ENCODE assay signal across 22 cellular contexts in the genomic region with DNA sequence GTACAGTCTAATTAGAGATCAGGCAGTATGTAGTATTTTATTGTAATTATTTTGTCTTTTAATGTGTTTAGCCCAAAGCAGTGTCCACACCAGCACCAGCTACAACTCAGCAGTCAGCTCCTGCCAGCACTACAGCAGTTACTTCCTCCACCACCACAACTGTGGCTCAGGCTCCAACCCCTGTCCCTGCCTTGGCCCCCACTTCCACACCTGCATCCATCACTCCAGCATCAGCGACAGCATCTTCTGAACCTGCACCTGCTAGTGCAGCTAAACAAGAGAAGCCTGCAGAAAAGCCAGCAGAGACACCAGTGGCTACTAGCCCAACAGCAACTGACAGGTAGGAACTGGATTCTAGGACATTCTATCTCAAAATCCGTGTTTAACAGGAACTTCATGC.
"Had no signal": no experiment of that assay in that cellular context is flagged by ENCODE, and none has a peak within 500 bp of the region (broad histone marks: within the 10 kb centered on the region; RNA-seq: fewer than 3 reads in every experiment).

No MANE protein-coding gene starts in this region.

- H3K4me1 ChIP-seq: parathyroid adenoma, testis had no signal

- H3K9me3 ChIP-seq: mucosa of descending colon, sigmoid colon, testis, tibial nerve had no signal

- H3K27me3 Mint-ChIP-seq: stimulated activated naive B cell treated with anti-CD40 and anti-IgM and Interleukin-4, amounts not matched to agents 10 μg/mL and 1 μg/mL and 100 μg/mL, for 72 hours; stimulated activated naive CD8-positive, alpha-beta T cell treated with anti-CD3 and anti-CD28 coated beads, Interleukin-15, amount 100 ng/mL, for 72 hours had no signal

- H3K9me3 Mint-ChIP-seq: endodermal cell; nephron; stimulated activated naive B cell treated with anti-CD40 and anti-IgM and Interleukin-4, amounts not matched to agents 10 μg/mL and 1 μg/mL and 100 μg/mL, for 72 hours; stimulated activated naive CD8-positive, alpha-beta T cell treated with anti-CD3 and anti-CD28 coated beads, Interleukin-15, amount 100 ng/mL, for 72 hours had no signal

- DNase-seq: effector CD4-positive, alpha-beta T cell; endodermal cell; erythroblast; foreskin keratinocyte; head of caudate nucleus; hippocampal formation; kidney glomerular epithelial cell; mammary epithelial cell; mucosa of descending colon; sigmoid colon; stimulated activated CD4-positive, alpha-beta T cell treated with anti-CD3 and anti-CD28 coated beads, Interleukin-2, amount 100 ng/mL, for 24 hours; stimulated activated CD4-positive, alpha-beta T cell treated with anti-CD3 and anti-CD28 coated beads, Interleukin-4, amount 100 ng/mL, for 4 hours; stimulated activated naive B cell treated with anti-CD40 and anti-IgM and Interleukin-4, amounts not matched to agents 10 μg/mL and 1 μg/mL and 100 μg/mL, for 72 hours; stimulated activated naive CD8-positive, alpha-beta T cell treated with anti-CD3 and anti-CD28 coated beads, Interleukin-15, amount 100 ng/mL, for 72 hours; testis had no signal

- H3K27ac ChIP-seq: coronary artery, foreskin keratinocyte, parathyroid adenoma, sigmoid colon, skin epidermis, testis, tibial nerve had no signal

- H3K27me3 ChIP-seq: foreskin keratinocyte, sigmoid colon, testis, tibial nerve had no signal

- H3K27ac Mint-ChIP-seq: endodermal cell; stimulated activated naive B cell treated with anti-CD40 and anti-IgM and Interleukin-4, amounts not matched to agents 10 μg/mL and 1 μg/mL and 100 μg/mL, for 72 hours had no signal

- FAIRE-seq: endothelial cell of umbilical vein, islet of Langerhans had no signal

- H3K4me3 Mint-ChIP-seq: endodermal cell; nephron; stimulated activated naive B cell treated with anti-CD40 and anti-IgM and Interleukin-4, amounts not matched to agents 10 μg/mL and 1 μg/mL and 100 μg/mL, for 72 hours; stimulated activated naive CD8-positive, alpha-beta T cell treated with anti-CD3 and anti-CD28 coated beads, Interleukin-15, amount 100 ng/mL, for 72 hours had no signal

- H3K4me3 ChIP-seq: coronary artery, mucosa of descending colon, sigmoid colon, skin epidermis, testis, tibial nerve had no signal

- H2AFZ ChIP-seq: parathyroid adenoma had no signal

- ATAC-seq: foreskin keratinocyte; mucosa of descending colon; stimulated activated naive B cell treated with anti-CD40 and anti-IgM and Interleukin-4, amounts not matched to agents 10 μg/mL and 1 μg/mL and 100 μg/mL, for 72 hours; stimulated activated naive CD8-positive, alpha-beta T cell treated with anti-CD3 and anti-CD28 coated beads, Interleukin-15, amount 100 ng/mL, for 72 hours had no signal
